ENCODE assay signal across 10 cellular contexts in the genomic region with DNA sequence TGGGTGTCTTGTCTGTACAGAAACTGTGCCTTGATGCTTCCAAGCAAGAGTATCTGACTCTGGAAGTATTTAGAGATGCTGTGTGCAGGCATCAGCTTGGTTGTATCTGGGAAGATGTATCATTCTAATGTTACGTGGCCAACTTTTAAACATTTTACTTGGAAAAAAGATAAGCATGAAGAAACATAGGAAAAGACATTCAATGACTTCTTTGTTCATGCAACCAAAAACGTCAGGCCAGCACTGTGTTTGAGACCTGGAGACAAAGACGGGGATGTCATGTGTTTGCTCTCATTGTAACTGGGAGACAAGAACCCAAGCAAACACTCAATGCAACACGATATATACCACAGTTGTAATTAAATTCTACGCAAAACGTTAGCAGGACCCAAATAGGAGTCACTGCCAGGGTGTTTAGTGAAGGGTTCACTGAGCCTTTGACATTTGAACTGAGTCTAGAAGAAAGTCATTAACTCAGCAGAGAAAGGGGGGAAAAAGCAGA. TPM values are rescaled to one million over a fixed set of nuclear protein-coding genes. Genes with fewer than 3 reads are reported as not detected.
DNase-seq lines count a peak whose midpoint lies in the region; ATAC-seq, FAIRE-seq and TF ChIP-seq lines count a peak whose summit lies in the region.
"Had no signal": no experiment of that assay in that cellular context is flagged by ENCODE, and none has a peak within 500 bp of the region (broad histone marks: within the 10 kb centered on the region; RNA-seq: fewer than 3 reads in every experiment).

No MANE protein-coding gene starts in this region.

- H3K4me1 ChIP-seq in ACC112 (ENCODE audit: control insufficient read depth, insufficient read depth, low read length, unreplicated experiment): peaks cover 57% of the 10 kb centered on the region
- peaks cover 9% of the 10 kb centered on the region for H3K4me1 ChIP-seq in ectodermal cell (ENCODE audit: control insufficient read depth, insufficient read depth, low read length)
- peaks cover 0 to 2% of the 10 kb centered on the region in 2 donors for H3K4me1 ChIP-seq in small intestine (ENCODE audit: control insufficient read depth in 2 of 2, insufficient read depth in 1 of 2, low read depth in 1 of 2, low read length in 1 of 2)

- H3K27me3 ChIP-seq in ACC112 (ENCODE audit: insufficient read depth, low read length): no peaks in the 10 kb centered on the region
- H3K27me3 ChIP-seq in ectodermal cell (ENCODE audit: control insufficient read depth, insufficient read depth, low read length, poor library complexity, severe bottlenecking): no peaks in the 10 kb centered on the region
- no peaks in the 10 kb centered on the region for H3K27me3 ChIP-seq in small intestine (ENCODE audit: control insufficient read depth in 2 of 2, insufficient read depth in 2 of 2, low read length in 2 of 2)

- no peak overlapping the region for H3K27ac Mint-ChIP-seq in nephron progenitor cell

- H3K4me3 Mint-ChIP-seq in nephron progenitor cell: peak overlapping the region; percentile 10

- 91% methylated on average over 6 of the region's 6 CpGs for WGBS in ectodermal cell, 2 experiments
- WGBS in small intestine, 3 donors: 84 to 89% (median 85%) methylated on average over 6 of the region's 6 CpGs

- no peaks in the 10 kb centered on the region for H3K27me3 Mint-ChIP-seq in nephron progenitor cell (ENCODE audit: low read depth, poor library complexity)

- no peak overlapping the region for H3K4me3 ChIP-seq in ACC112 (ENCODE audit: low read depth, low read length)
- H3K4me3 ChIP-seq in ectodermal cell (ENCODE audit: insufficient read depth, low read depth, low read length): no peak overlapping the region
- no peak overlapping the region for H3K4me3 ChIP-seq in small intestine (ENCODE audit: low read depth in 1 of 2, low read length in 2 of 2)

- H3K36me3 Mint-ChIP-seq in nephron progenitor cell (ENCODE audit: low read depth): no peaks in the 10 kb centered on the region

- DNase-seq in NCI-H2107 treated with DMSO at 0.1 percent for 48 hours (lab: John Stamatoyannopoulos, UW; ENCODE audit: unreplicated experiment) (peak; percentile 77), nephron progenitor cell (no peak), small intestine (no peak)
- no peak for DNase-seq in stimulated activated CD4-positive, alpha-beta T cell treated with anti-CD3 and anti-CD28 coated beads, Interleukin-2, amount 100 ng/mL, for 24 hours
- DNase-seq: GDM1 had no signal

- no peak for TF ChIP-seq CTCF in nephron progenitor cell (IDR thresholded peaks at IDR 0.05)

- H3K27ac ChIP-seq in ACC112 (ENCODE audit: low read depth, low read length) (peak overlapping the region; percentile 86), ectodermal cell (ENCODE audit: insufficient read depth, low read depth, low read length, poor library complexity, severe bottlenecking) (peak overlapping the region; percentile 6), small intestine (ENCODE audit: low read depth in 1 of 2, low read length in 1 of 2) (no peak overlapping the region)

- H3K9me3 Mint-ChIP-seq in nephron progenitor cell: no peaks in the 10 kb centered on the region

- H3K9me3 ChIP-seq in ectodermal cell (ENCODE audit: control insufficient read depth, low read length) (no peaks in the 10 kb centered on the region), small intestine (ENCODE audit: control insufficient read depth, low read depth) (no peaks in the 10 kb centered on the region)

- peaks cover 36% of the 10 kb centered on the region for H3K4me1 Mint-ChIP-seq in nephron progenitor cell

- peak overlapping the region; percentile 4 for H2AFZ ChIP-seq in ACC112 (ENCODE audit: low read length, unreplicated experiment)

- no peak for ATAC-seq in GM21786 (IDR thresholded peaks at IDR 0.05; ENCODE audit: unreplicated experiment)
- ATAC-seq in GM18867 (IDR thresholded peaks at IDR 0.05; ENCODE audit: unreplicated experiment): no peak
- ATAC-seq: HCT116 had no signal

- H3K79me2 ChIP-seq in ACC112 (ENCODE audit: control insufficient read depth, insufficient read depth, low read length, unreplicated experiment): no peaks in the 10 kb centered on the region

- no peak for FAIRE-seq in small intestine (lab: Jason Lieb, UNC)

- H3K36me3 ChIP-seq in ACC112 (ENCODE audit: insufficient read depth, low read length): no peaks in the 10 kb centered on the region
- H3K36me3 ChIP-seq in ectodermal cell (ENCODE audit: control insufficient read depth, insufficient read depth, low read length): no peaks in the 10 kb centered on the region
- H3K36me3 ChIP-seq in small intestine (ENCODE audit: control insufficient read depth in 2 of 2, insufficient read depth in 2 of 2, low read length in 2 of 2): no peaks in the 10 kb centered on the region

RNA-seq across cellular contexts. Expression of gene SESTD1, which starts 8.9 kb away (rescaled TPM):
- 54.9 TPM for polyA plus RNA-seq in ectodermal cell (2013, experiment 1 of 4)
- polyA plus RNA-seq in ectodermal cell (2013, experiment 2 of 4): 55.1 TPM
- polyA plus RNA-seq in ectodermal cell (2013, experiment 3 of 4): 43.7 TPM
- 45.9 TPM for polyA plus RNA-seq in ectodermal cell (2013, experiment 4 of 4)
- polyA plus RNA-seq in small intestine: 10 to 100 TPM; 10.9 to 15.4 (median 13.8) TPM

Comparison
In these comparisons a context has a peak if more than half of its experiments do, and no peak if none do; other contexts are left out.
1. H3K27ac ChIP-seq: peak in ACC112 (single experiment) and ectodermal cell (single experiment); none in small intestine (0 of 2).